In genomic region chr19:50162988-50163387, GRCh38 we compare ENCODE assay signal across 18 cellular contexts. TPM values are rescaled to one million over a fixed set of nuclear protein-coding genes. Genes with fewer than 3 reads are reported as not detected.
DNase-seq lines count a peak whose midpoint lies in the region; ATAC-seq and TF ChIP-seq lines count a peak whose summit lies in the region.
"Had no signal": no experiment of that assay in that cellular context is flagged by ENCODE, and none has a peak within 500 bp of the region (broad histone marks: within the 10 kb centered on the region; RNA-seq: fewer than 3 reads in every experiment).

Gene IZUMO2 (minus strand): TSS chr19:50163281. CDS start chr19:50163194, 87 bp downstream.

- H2BK12ac ChIP-seq in trophoblast cell (ENCODE audit: low read length), result no peak within 1 kb of the TSS

- H4K8ac ChIP-seq in trophoblast cell (ENCODE audit: low read depth, low read length), result no peak within 1 kb of the TSS

- no peak within 1 kb of the TSS for H3K23ac ChIP-seq in trophoblast cell (ENCODE audit: low read length)

- no CpG with 5 or more reads among the region's 26 CpGs for WGBS in trophoblast cell (ENCODE audit: extremely low coverage, insufficient coverage, insufficient read length)
- 18% methylated on average over 25 of the region's 26 CpGs for WGBS in esophagus muscularis mucosa

- H3K27ac ChIP-seq in trophoblast cell (ENCODE audit: low read depth, low read length) (no peak within 1 kb of the TSS), esophagus muscularis mucosa (replicated peaks in 1 of 4) (no peak within 1 kb of the TSS)
- H3K27ac ChIP-seq: BLaER1, SK-N-MC had no signal

- H2BK5ac ChIP-seq in trophoblast cell (ENCODE audit: low read depth, low read length, poor library complexity), result no peak within 1 kb of the TSS

- H3K79me2 ChIP-seq in trophoblast cell (ENCODE audit: control insufficient read depth, insufficient read depth, low read length, poor library complexity), result no peaks in the 10 kb centered on the region

- no peak within 1 kb of the TSS for H3K4ac ChIP-seq in trophoblast cell (ENCODE audit: low read depth, low read length)

- H3K27me3 ChIP-seq in trophoblast cell (ENCODE audit: insufficient read depth, low read length), result no peaks in the 10 kb centered on the region
- peaks cover 0 to 66% (median 2%) of the 10 kb centered on the region in 4 donors for H3K27me3 ChIP-seq in esophagus muscularis mucosa
- H3K27me3 ChIP-seq: BLaER1 had no signal

- no peak within 1 kb of the TSS for H3K14ac ChIP-seq in trophoblast cell (ENCODE audit: low read length)

- TF ChIP-seq CTCF in esophagus muscularis mucosa (IDR thresholded peaks at IDR 0.05), result no peak

- TF ChIP-seq EP300 in esophagus muscularis mucosa (IDR thresholded peaks at IDR 0.05), result no peak

- no peak within 1 kb of the TSS for H2BK120ac ChIP-seq in trophoblast cell (ENCODE audit: insufficient read depth, low read length, poor library complexity)

- no peak within 1 kb of the TSS for H4K91ac ChIP-seq in trophoblast cell (ENCODE audit: low read depth, low read length)

- H2AFZ ChIP-seq in trophoblast cell (ENCODE audit: insufficient read depth, low read length, poor library complexity), result no peak within 1 kb of the TSS

- H3K4me2 ChIP-seq in trophoblast cell (ENCODE audit: low read length), result peak within 1 kb of the TSS; percentile 6
- H3K4me2 ChIP-seq: BLaER1 had no signal

- no peak for TF ChIP-seq POLR2A in esophagus muscularis mucosa (IDR thresholded peaks at IDR 0.05; ENCODE audit: low read depth)

- H3K79me1 ChIP-seq in trophoblast cell (ENCODE audit: low read length), result no peaks in the 10 kb centered on the region

- no peaks in the 10 kb centered on the region for H3K9me3 ChIP-seq in ES-I3 (ENCODE audit: control insufficient read depth, insufficient read depth, low read length)
- peaks cover 4% of the 10 kb centered on the region for H3K9me3 ChIP-seq in iPS-18c (ENCODE audit: control insufficient read depth, insufficient read depth, low read length)
- H3K9me3 ChIP-seq in trophoblast cell (ENCODE audit: insufficient read depth, low read depth, low read length), result peaks cover 5% of the 10 kb centered on the region
- H3K9me3 ChIP-seq in esophagus muscularis mucosa, result peaks cover 0 to 20% (median 16%) of the 10 kb centered on the region in 4 donors

- peak within 1 kb of the TSS; percentile 53; the same call in 1 of the 2 replicates for H3K9ac ChIP-seq in ES-I3 (ENCODE audit: low read depth, low read length)
- no peak within 1 kb of the TSS for H3K9ac ChIP-seq in trophoblast cell (ENCODE audit: low read length)
- H3K9ac ChIP-seq: BLaER1 had no signal

- H4K12ac ChIP-seq in trophoblast cell (ENCODE audit: low read depth, low read length), result no peak within 1 kb of the TSS

- H2AK5ac ChIP-seq in trophoblast cell (ENCODE audit: low read length), result no peak within 1 kb of the TSS

- peak within 1 kb of the TSS; percentile 24; the same call in 1 of the 2 replicates for H3K4me3 ChIP-seq in iPS-18c (ENCODE audit: insufficient read depth, low read depth, low read length)
- no peak within 1 kb of the TSS for H3K4me3 ChIP-seq in trophoblast cell (ENCODE audit: low read depth, low read length)
- no peak within 1 kb of the TSS for H3K4me3 ChIP-seq in esophagus muscularis mucosa
- H3K4me3 ChIP-seq: BLaER1, SK-N-MC had no signal

- no peaks in the 10 kb centered on the region for H3K36me3 ChIP-seq in ES-I3 (ENCODE audit: insufficient read depth, low read length)
- H3K36me3 ChIP-seq in trophoblast cell (ENCODE audit: control insufficient read depth in 1 of 2, insufficient read depth in 2 of 2, low read length in 2 of 2), result no peaks in the 10 kb centered on the region
- H3K36me3 ChIP-seq in esophagus muscularis mucosa, result no peaks in the 10 kb centered on the region
- H3K36me3 ChIP-seq: BLaER1 had no signal

- intact Hi-C loops in esophagus muscularis mucosa (cut with DNase I), result no loop called here

- ATAC-seq in HG03457 (IDR thresholded peaks at IDR 0.05; ENCODE audit: unreplicated experiment), result no peak
- ATAC-seq: PC-3 had no signal

- DNase-seq in NCI-H1930 (lab: John Stamatoyannopoulos, UW), result peak; percentile 46 to 49
- DNase-seq in trophoblast cell, result no peak
- no peak for DNase-seq in DMS79 treated with DMSO at 0.1 percent for 48 hours (lab: John Stamatoyannopoulos, UW)
- DNase-seq in esophagus muscularis mucosa (ENCODE audit: extremely low spot score), result no peak
- DNase-seq: CD8-positive, alpha-beta memory T cell; IMR-90; NCI-H1694; NCI-H2171; NCI-H446 treated with DMSO at 0.1 percent for 48 hours; NCI-H748 treated with DMSO at 0.1 percent for 48 hours; PC-3 had no signal

- no peaks in the 10 kb centered on the region for H3K4me1 ChIP-seq in ES-I3 (ENCODE audit: insufficient read depth, low read length)
- peaks cover 2 to 5% of the 10 kb centered on the region in 2 experiments for H3K4me1 ChIP-seq in trophoblast cell (ENCODE audit: control insufficient read depth in 1 of 2, insufficient read depth in 2 of 2, low read length in 2 of 2)
- peaks cover 0 to 5% (median 4%) of the 10 kb centered on the region in 4 donors for H3K4me1 ChIP-seq in esophagus muscularis mucosa
- H3K4me1 ChIP-seq: BLaER1 had no signal

- H3K18ac ChIP-seq in trophoblast cell (ENCODE audit: low read length), result no peak within 1 kb of the TSS

RNA-seq across cellular contexts. Expression of gene IZUMO2, which starts in this region (rescaled TPM):
- not detected in 2 replicates for polyA plus RNA-seq in trophoblast cell (2013)
- not detected for total RNA-seq in esophagus muscularis mucosa
- total RNA-seq: CD8-positive, alpha-beta memory T cell; IMR-90; LHCN-M2; PC-3 had no signal
- polyA plus RNA-seq: AG04450; CD8-positive, alpha-beta memory T cell; IMR-90 had no signal

Comparison
In these comparisons a context has a peak if more than half of its experiments do, and no peak if none do; other contexts are left out.
1. DNase-seq: peak in NCI-H1930 (2 of 2); none in trophoblast cell (0 of 2), DMS79 treated with DMSO at 0.1 percent for 48 hours (single experiment) and esophagus muscularis mucosa (single experiment).